25 cellular contexts compared by ENCODE assay signal in genomic region chr9:109408759-109409462, GRCh38.
DNase-seq lines count a peak whose midpoint lies in the region; ATAC-seq lines count a peak whose summit lies in the region.
"Had no signal": no experiment of that assay in that cellular context is flagged by ENCODE, and none has a peak within 500 bp of the region (broad histone marks: within the 10 kb centered on the region; RNA-seq: fewer than 3 reads in every experiment).

No MANE protein-coding gene starts in this region.

- no peak overlapping the region for H4K8ac ChIP-seq in mesendoderm (ENCODE audit: low read depth, low read length)

- H2BK5ac ChIP-seq in mesendoderm (ENCODE audit: low read length) = no peak overlapping the region

- no peak overlapping the region for H3K23ac ChIP-seq in mesendoderm (ENCODE audit: low read length)

- intact Hi-C loops in activated T-helper 2 cell treated with anti-CD3 and anti-CD28 coated beads, Interferon-gamma antibody, Interleukin-2, Interleukin-4, amounts not matched to agents 10 μg/mL and 5 μg/mL and 100 μg/mL, durations not matched to agents 14 hours and 24 hours and 36 hours (cut with micrococcal nuclease) = no loop called here

- H3K4me2 ChIP-seq in mesendoderm (ENCODE audit: low read length) = no peak overlapping the region

- no peaks in the 10 kb centered on the region for H3K4me1 ChIP-seq in mesendoderm (ENCODE audit: control insufficient read depth, low read depth, low read length)
- H3K4me1 ChIP-seq: gastroesophageal sphincter, vagina had no signal

- H3K18ac ChIP-seq in mesendoderm (ENCODE audit: low read length) = no peak overlapping the region

- H3K27ac Mint-ChIP-seq in activated T-helper 2 cell treated with anti-CD3 and anti-CD28 coated beads, Interferon-gamma antibody, Interleukin-2, Interleukin-4, amounts not matched to agents 10 μg/mL and 5 μg/mL and 100 μg/mL, durations not matched to agents 14 hours and 24 hours and 36 hours = peak overlapping the region; percentile 19
- H3K27ac Mint-ChIP-seq: activated CD4-positive, alpha-beta memory T cell treated with anti-CD3 and anti-CD28 coated beads, Interleukin-2, amount 10 ng/mL, durations not matched to agents 7 days and 5 days; CD4-positive, CD25-positive, alpha-beta regulatory T cell; naive thymus-derived CD8-positive, alpha-beta T cell; stimulated activated naive CD8-positive, alpha-beta T cell treated with anti-CD3 and anti-CD28 coated beads, Interleukin-15, amount 100 ng/mL, for 72 hours had no signal

- no peaks in the 10 kb centered on the region for H3K79me1 ChIP-seq in mesendoderm (ENCODE audit: low read length)

- H3K56ac ChIP-seq in mesendoderm (ENCODE audit: low read length) = no peak overlapping the region

- H3K36me3 ChIP-seq in mesendoderm (ENCODE audit: control insufficient read depth, insufficient read depth, low read length) = no peaks in the 10 kb centered on the region

- H3K4ac ChIP-seq in mesendoderm (ENCODE audit: low read depth, low read length) = no peak overlapping the region

- no peak overlapping the region for H4K5ac ChIP-seq in mesendoderm (ENCODE audit: low read length)

- no peak for ATAC-seq in activated CD4-positive, CD25-positive, alpha-beta regulatory T cell treated with anti-CD3 and anti-CD28 coated beads, Interleukin-2, amount 50 U/mL, for 24 hours
- no peak for ATAC-seq in GM21381 (IDR thresholded peaks at IDR 0.05; ENCODE audit: unreplicated experiment)
- ATAC-seq: gastroesophageal sphincter; naive thymus-derived CD8-positive, alpha-beta T cell; Panc1; stimulated activated naive CD8-positive, alpha-beta T cell treated with anti-CD3 and anti-CD28 coated beads, Interleukin-15, amount 100 ng/mL, for 72 hours had no signal

- H3K27ac ChIP-seq in mesendoderm (ENCODE audit: low read depth, low read length) = no peak overlapping the region
- H3K27ac ChIP-seq: 22Rv1, brain microvascular endothelial cell, dorsolateral prefrontal cortex, gastroesophageal sphincter, vagina had no signal

- H3K4me3 Mint-ChIP-seq in activated T-helper 2 cell treated with anti-CD3 and anti-CD28 coated beads, Interferon-gamma antibody, Interleukin-2, Interleukin-4, amounts not matched to agents 10 μg/mL and 5 μg/mL and 100 μg/mL, durations not matched to agents 14 hours and 24 hours and 36 hours (ENCODE audit: low read depth) = peak overlapping the region; percentile 82
- H3K4me3 Mint-ChIP-seq: activated CD4-positive, alpha-beta memory T cell treated with anti-CD3 and anti-CD28 coated beads, Interleukin-2, amount 10 ng/mL, durations not matched to agents 7 days and 5 days; CD4-positive, CD25-positive, alpha-beta regulatory T cell; naive thymus-derived CD8-positive, alpha-beta T cell had no signal

- H3K9ac ChIP-seq in mesendoderm (ENCODE audit: low read length) = no peak overlapping the region

- H3K4me3 ChIP-seq in mesendoderm (ENCODE audit: low read length) = no peak overlapping the region
- H3K4me3 ChIP-seq: dorsolateral prefrontal cortex, gastroesophageal sphincter, vagina had no signal

- peaks cover 44% of the 10 kb centered on the region for H3K4me1 Mint-ChIP-seq in activated T-helper 2 cell treated with anti-CD3 and anti-CD28 coated beads, Interferon-gamma antibody, Interleukin-2, Interleukin-4, amounts not matched to agents 10 μg/mL and 5 μg/mL and 100 μg/mL, durations not matched to agents 14 hours and 24 hours and 36 hours (ENCODE audit: low read depth)

- H3K9me3 Mint-ChIP-seq in activated T-helper 2 cell treated with anti-CD3 and anti-CD28 coated beads, Interferon-gamma antibody, Interleukin-2, Interleukin-4, amounts not matched to agents 10 μg/mL and 5 μg/mL and 100 μg/mL, durations not matched to agents 14 hours and 24 hours and 36 hours = no peaks in the 10 kb centered on the region
- H3K9me3 Mint-ChIP-seq: activated CD4-positive, alpha-beta memory T cell treated with anti-CD3 and anti-CD28 coated beads, Interleukin-2, amount 10 ng/mL, durations not matched to agents 7 days and 5 days; CD4-positive, CD25-positive, alpha-beta regulatory T cell; naive thymus-derived CD8-positive, alpha-beta T cell; stimulated activated naive CD8-positive, alpha-beta T cell treated with anti-CD3 and anti-CD28 coated beads, Interleukin-15, amount 100 ng/mL, for 72 hours had no signal

- no peak overlapping the region for H2AK5ac ChIP-seq in mesendoderm (ENCODE audit: low read length)

- DNase-seq in DMS 273 (lab: John Stamatoyannopoulos, UW; ENCODE audit: unreplicated experiment) (peak; percentile 42), DMS 273 treated with DMSO at 0.1 percent for 48 hours (lab: John Stamatoyannopoulos, UW) (no peak), NCI-H1694 treated with DMSO at 0.1 percent for 48 hours (lab: John Stamatoyannopoulos, UW) (peak; percentile 11), mesendoderm (peak; percentile 41), LoVo (ENCODE audit: low spot score) (no peak)
- DNase-seq in activated T-helper 2 cell treated with anti-CD3 and anti-CD28 coated beads, Interferon-gamma antibody, Interleukin-2, Interleukin-4, amounts not matched to agents 10 μg/mL and 5 μg/mL and 100 μg/mL, durations not matched to agents 14 hours and 24 hours and 36 hours (ENCODE audit: low spot score) = no peak
- DNase-seq: activated CD4-positive, alpha-beta memory T cell treated with anti-CD3 and anti-CD28 coated beads, Interleukin-2, amount 10 ng/mL, durations not matched to agents 7 days and 5 days; activated CD4-positive, CD25-positive, alpha-beta regulatory T cell; activated T-cell treated with anti-CD3 and anti-CD28 coated beads for 4 hours; brain microvascular endothelial cell; CD4-positive, CD25-positive, alpha-beta regulatory T cell; dorsolateral prefrontal cortex; hippocampal formation; naive thymus-derived CD8-positive, alpha-beta T cell; NCI-H1092 treated with DMSO at 0.1 percent for 48 hours; NCI-H2029 treated with DMSO at 0.1 percent for 48 hours; NCI-H446 treated with DMSO at 0.1 percent for 48 hours; occipital lobe; stimulated activated naive CD8-positive, alpha-beta T cell treated with anti-CD3 and anti-CD28 coated beads, Interleukin-15, amount 100 ng/mL, for 72 hours had no signal

- H2BK120ac ChIP-seq in mesendoderm (ENCODE audit: low read depth, low read length) = no peak overlapping the region

- H3K36me3 Mint-ChIP-seq in activated T-helper 2 cell treated with anti-CD3 and anti-CD28 coated beads, Interferon-gamma antibody, Interleukin-2, Interleukin-4, amounts not matched to agents 10 μg/mL and 5 μg/mL and 100 μg/mL, durations not matched to agents 14 hours and 24 hours and 36 hours (ENCODE audit: low read depth) = peaks cover 35% of the 10 kb centered on the region
- H3K36me3 Mint-ChIP-seq: CD4-positive, CD25-positive, alpha-beta regulatory T cell; naive thymus-derived CD8-positive, alpha-beta T cell had no signal

- no peaks in the 10 kb centered on the region for H3K79me2 ChIP-seq in mesendoderm (ENCODE audit: control insufficient read depth, insufficient read depth, low read length)

- H3K27me3 ChIP-seq in mesendoderm (ENCODE audit: insufficient read depth, low read length, poor library complexity) = no peaks in the 10 kb centered on the region
- H3K27me3 ChIP-seq: brain microvascular endothelial cell, gastroesophageal sphincter, vagina had no signal

- WGBS in mesendoderm (ENCODE audit: extremely low coverage, insufficient coverage, low lambda C conversion rate) = no CpG with 5 or more reads among the region's 6 CpGs

- peaks cover 1% of the 10 kb centered on the region for H3K27me3 Mint-ChIP-seq in activated T-helper 2 cell treated with anti-CD3 and anti-CD28 coated beads, Interferon-gamma antibody, Interleukin-2, Interleukin-4, amounts not matched to agents 10 μg/mL and 5 μg/mL and 100 μg/mL, durations not matched to agents 14 hours and 24 hours and 36 hours (ENCODE audit: low read depth)
- H3K27me3 Mint-ChIP-seq: CD4-positive, CD25-positive, alpha-beta regulatory T cell had no signal

- H2BK15ac ChIP-seq in mesendoderm (replicated peaks; ENCODE audit: low read depth) = no peak overlapping the region

Comparison
In these comparisons a context has a peak if more than half of its experiments do, and no peak if none do; other contexts are left out.
1. DNase-seq: peak in DMS 273 (single experiment), NCI-H1694 treated with DMSO at 0.1 percent for 48 hours (single experiment) and mesendoderm (single experiment); none in DMS 273 treated with DMSO at 0.1 percent for 48 hours (single experiment), activated T-helper 2 cell treated with anti-CD3 and anti-CD28 coated beads, Interferon-gamma antibody, Interleukin-2, Interleukin-4, amounts not matched to agents 10 μg/mL and 5 μg/mL and 100 μg/mL, durations not matched to agents 14 hours and 24 hours and 36 hours (single experiment) and LoVo (single experiment).